In genomic region chr1:3890389-3891328, GRCh38 we compare ENCODE assay signal across 12 cellular contexts. TPM values are rescaled to one million over a fixed set of nuclear protein-coding genes. Genes with fewer than 3 reads are reported as not detected.
A peak's percentile ranks its signal among the peaks of the same experiment; 100 is the strongest.
DNase-seq lines count a peak whose midpoint lies in the region; ATAC-seq and TF ChIP-seq lines count a peak whose summit lies in the region.
"Had no signal": no experiment of that assay in that cellular context is flagged by ENCODE, and none has a peak within 500 bp of the region (broad histone marks: within the 10 kb centered on the region; RNA-seq: fewer than 3 reads in every experiment).

No MANE protein-coding gene starts in this region.

- peak overlapping the region; percentile 12 for H3K27ac ChIP-seq in colonic mucosa

- peaks cover 19% of the 10 kb centered on the region for H3K4me1 Mint-ChIP-seq in activated naive CD4-positive, alpha-beta T cell treated with anti-CD3 and anti-CD28 coated beads, Interleukin-2, amount 10 ng/mL, durations not matched to agents 7 days and 5 days
- peaks cover 30% of the 10 kb centered on the region for H3K4me1 Mint-ChIP-seq in stimulated activated naive CD8-positive, alpha-beta T cell treated with anti-CD3 and anti-CD28 coated beads, Interleukin-15, Interleukin-2, amounts not matched to agents 100 ng/mL and 50 ng/mL, for 24 hours (ENCODE audit: low read depth)

- TF ChIP-seq CTCF in colonic mucosa (IDR thresholded peaks at IDR 0.05), result no peak

- no peak overlapping the region for H3K4me3 Mint-ChIP-seq in activated naive CD4-positive, alpha-beta T cell treated with anti-CD3 and anti-CD28 coated beads, Interleukin-2, amount 10 ng/mL, durations not matched to agents 7 days and 5 days
- H3K4me3 Mint-ChIP-seq in stimulated activated naive CD8-positive, alpha-beta T cell treated with anti-CD3 and anti-CD28 coated beads, Interleukin-15, Interleukin-2, amounts not matched to agents 100 ng/mL and 50 ng/mL, for 24 hours, result peak overlapping the region; percentile 30
- H3K4me3 Mint-ChIP-seq: activated B cell treated with CpG ODN at 0.5 μM for 24 hours, type B pancreatic cell had no signal

- H3K9me3 ChIP-seq in colonic mucosa, result no peaks in the 10 kb centered on the region

- H3K9ac ChIP-seq in colonic mucosa (ENCODE audit: low read depth in 2 of 2, low read length in 2 of 2), result no peak overlapping the region

- DNase-seq in activated naive CD4-positive, alpha-beta T cell treated with anti-CD3 and anti-CD28 coated beads, Interleukin-2, amount 10 ng/mL, durations not matched to agents 7 days and 5 days, result no peak
- DNase-seq in activated naive CD4-positive, alpha-beta T cell (lab: John Stamatoyannopoulos, UW), result no peak
- peak; percentile 54 to 71 for DNase-seq in NOMO-1 (lab: John Stamatoyannopoulos, UW; ENCODE audit: unreplicated experiment in 2 of 2)
- no peak for DNase-seq in colonic mucosa
- DNase-seq in HEK293T (ENCODE audit: extremely low spot score), result no peak
- DNase-seq: activated B cell treated with CpG ODN at 0.5 μM for 24 hours; NCI-H2029; stimulated activated CD4-positive, alpha-beta T cell treated with anti-CD3 and anti-CD28 coated beads, Interleukin-2, amount 100 ng/mL, for 48 hours had no signal

- POLR2A ChIA-PET in HEK293T (lab: Yijun Ruan, JAX), result no interaction called here

- intact Hi-C loops in colonic mucosa (cut with DNase I), result no loop called here

- H3K27ac Mint-ChIP-seq in activated naive CD4-positive, alpha-beta T cell treated with anti-CD3 and anti-CD28 coated beads, Interleukin-2, amount 10 ng/mL, durations not matched to agents 7 days and 5 days, result peak overlapping the region; percentile 83
- peak overlapping the region; percentile 75 for H3K27ac Mint-ChIP-seq in stimulated activated naive CD8-positive, alpha-beta T cell treated with anti-CD3 and anti-CD28 coated beads, Interleukin-15, Interleukin-2, amounts not matched to agents 100 ng/mL and 50 ng/mL, for 24 hours
- H3K27ac Mint-ChIP-seq: type B pancreatic cell had no signal

- H3K36me3 Mint-ChIP-seq in activated naive CD4-positive, alpha-beta T cell treated with anti-CD3 and anti-CD28 coated beads, Interleukin-2, amount 10 ng/mL, durations not matched to agents 7 days and 5 days, result peaks cover 35% of the 10 kb centered on the region
- peaks cover 43% of the 10 kb centered on the region for H3K36me3 Mint-ChIP-seq in stimulated activated naive CD8-positive, alpha-beta T cell treated with anti-CD3 and anti-CD28 coated beads, Interleukin-15, Interleukin-2, amounts not matched to agents 100 ng/mL and 50 ng/mL, for 24 hours (ENCODE audit: low read depth)

- H3K9me3 Mint-ChIP-seq in activated naive CD4-positive, alpha-beta T cell treated with anti-CD3 and anti-CD28 coated beads, Interleukin-2, amount 10 ng/mL, durations not matched to agents 7 days and 5 days, result no peaks in the 10 kb centered on the region
- H3K9me3 Mint-ChIP-seq in stimulated activated naive CD8-positive, alpha-beta T cell treated with anti-CD3 and anti-CD28 coated beads, Interleukin-15, Interleukin-2, amounts not matched to agents 100 ng/mL and 50 ng/mL, for 24 hours, result no peaks in the 10 kb centered on the region
- H3K9me3 Mint-ChIP-seq: activated B cell treated with CpG ODN at 0.5 μM for 24 hours, type B pancreatic cell had no signal

- peaks cover 5% of the 10 kb centered on the region for H3K36me3 ChIP-seq in colonic mucosa

- H3K4me3 ChIP-seq in colonic mucosa, result no peak overlapping the region

- no peaks in the 10 kb centered on the region for H3K4me1 ChIP-seq in colonic mucosa

- ATAC-seq in GM18502 (IDR thresholded peaks at IDR 0.05; ENCODE audit: poor library complexity, unreplicated experiment) (no peak), GM18517 (IDR thresholded peaks at IDR 0.05; ENCODE audit: unreplicated experiment) (no peak)

- CTCF ChIA-PET in activated naive CD4-positive, alpha-beta T cell treated with anti-CD3 and anti-CD28 coated beads, Interleukin-2, amount 10 ng/mL, durations not matched to agents 7 days and 5 days (lab: Charles Lee), result interaction anchor here (0.6 kb wide), 1 partner anchor 9 kb away, joined by 3 read pairs; the partner anchor contains the start of gene C1orf174
- CTCF ChIA-PET in HEK293T (lab: Yijun Ruan, JAX), result no interaction called here

- H3K27me3 Mint-ChIP-seq in activated naive CD4-positive, alpha-beta T cell treated with anti-CD3 and anti-CD28 coated beads, Interleukin-2, amount 10 ng/mL, durations not matched to agents 7 days and 5 days, result no peaks in the 10 kb centered on the region
- H3K27me3 Mint-ChIP-seq in stimulated activated naive CD8-positive, alpha-beta T cell treated with anti-CD3 and anti-CD28 coated beads, Interleukin-15, Interleukin-2, amounts not matched to agents 100 ng/mL and 50 ng/mL, for 24 hours, result no peaks in the 10 kb centered on the region
- H3K27me3 Mint-ChIP-seq: activated B cell treated with CpG ODN at 0.5 μM for 24 hours, type B pancreatic cell had no signal

- no peaks in the 10 kb centered on the region for H3K27me3 ChIP-seq in colonic mucosa

TF ChIP-seq in HEK293T, 16 proteins besides CTCF, POLR2A, EP300 and RAD21:
- TF ChIP-seq CTBP1 (IDR thresholded peaks at IDR 0.05; ENCODE audit: borderline replicate concordance) (no peak), LEF1 (IDR thresholded peaks at IDR 0.05; ENCODE audit: borderline replicate concordance) (no peak), ELF4 (IDR thresholded peaks at IDR 0.05) (no peak), FOXA1 (IDR thresholded peaks at IDR 0.05) (no peak), NFRKB (IDR thresholded peaks at IDR 0.05) (no peak), FOXK2 (IDR thresholded peaks at IDR 0.05) (no peak), HDGF (IDR thresholded peaks at IDR 0.05; ENCODE audit: borderline replicate concordance) (no peak), ARNT (IDR thresholded peaks at IDR 0.05) (no peak), PKNOX1 (IDR thresholded peaks at IDR 0.05) (no peak), SUZ12 (IDR thresholded peaks at IDR 0.05) (no peak), BHLHE40 (IDR thresholded peaks at IDR 0.05; ENCODE audit: borderline replicate concordance) (no peak), FOXM1 (IDR thresholded peaks at IDR 0.05; ENCODE audit: borderline replicate concordance) (no peak)

RNA-seq across cellular contexts. Expression of gene C1orf174, which starts 9.4 kb away (rescaled TPM):
- 10 to 100 TPM; 19.4 to 32.8 TPM for total RNA-seq in colonic mucosa

RNA-seq across cellular contexts. Expression of gene DFFB, which starts 33.4 kb away (rescaled TPM):
- 10 to 100 TPM in 1 of 2 donors, 1 to 10 TPM in 1; 4.5 to 10.7 TPM for total RNA-seq in colonic mucosa

RNA-seq across cellular contexts. Expression of gene CEP104, which starts 33.6 kb away (rescaled TPM):
- total RNA-seq in colonic mucosa, result 10 to 100 TPM; 41.1 to 52.7 TPM

Comparison
In these comparisons a context has a peak if more than half of its experiments do, and no peak if none do; other contexts are left out.
1. DNase-seq: peak in NOMO-1 (2 of 2); none in activated naive CD4-positive, alpha-beta T cell treated with anti-CD3 and anti-CD28 coated beads, Interleukin-2, amount 10 ng/mL, durations not matched to agents 7 days and 5 days (single experiment), activated naive CD4-positive, alpha-beta T cell (0 of 4), colonic mucosa (single experiment) and HEK293T (single experiment).